In the genomic region with DNA sequence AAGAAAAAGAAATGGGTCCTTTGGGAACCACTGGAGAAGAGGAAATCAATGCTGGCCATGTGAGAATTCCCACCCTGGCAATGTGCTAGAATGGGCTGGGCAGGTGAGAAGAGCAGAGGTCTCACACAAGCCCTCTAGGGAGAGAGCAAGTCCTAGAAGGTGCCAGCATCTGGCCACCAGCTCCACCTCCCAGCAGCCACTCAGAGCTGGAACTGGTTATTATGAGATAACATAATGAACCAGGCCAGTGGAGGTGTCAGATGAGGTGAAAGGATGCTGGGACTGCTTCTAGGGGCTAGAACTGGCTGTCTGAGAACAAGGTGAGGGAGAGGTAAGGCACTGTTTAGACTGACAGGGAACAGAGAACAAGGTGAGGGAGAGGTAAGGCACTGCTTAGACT, we compare ENCODE assay signal across 20 cellular contexts. TPM values are rescaled to one million over a fixed set of nuclear protein-coding genes. Genes with fewer than 3 reads are reported as not detected.
"Had no signal": no experiment of that assay in that cellular context is flagged by ENCODE, and none has a peak within 500 bp of the region (broad histone marks: within the 10 kb centered on the region; RNA-seq: fewer than 3 reads in every experiment).

No MANE protein-coding gene starts in this region.

- H3K27me3 ChIP-seq: foreskin keratinocyte, hepatocyte, left lung, right lobe of liver, SJSA1, thyroid gland had no signal

- H3K9me3 Mint-ChIP-seq: activated naive CD8-positive, alpha-beta T cell treated with anti-CD3 and anti-CD28 coated beads, Interleukin-2, amount 50 U/mL, for 24 hours; activated T-cell treated with anti-CD3 and anti-CD28 coated beads, Interleukin-2, amount 50 U/mL, for 72 hours; immature natural killer cell; neural crest cell; WTC11 had no signal

- H3K4me1 ChIP-seq: foreskin keratinocyte, left lung, right lobe of liver, SJSA1, thyroid gland had no signal

- H3K9me3 ChIP-seq: left lung, right lobe of liver, SJSA1, thyroid gland had no signal

- H3K4me3 ChIP-seq: hepatocyte, left lung, right lobe of liver, SJSA1, skin epidermis, thyroid gland had no signal

- H3K27me3 Mint-ChIP-seq: activated naive CD8-positive, alpha-beta T cell treated with anti-CD3 and anti-CD28 coated beads, Interleukin-2, amount 50 U/mL, for 24 hours had no signal

- H3K4me1 Mint-ChIP-seq: immature natural killer cell, neural crest cell, WTC11 had no signal

- H3K27ac ChIP-seq: foreskin keratinocyte, hepatocyte, left lung, right lobe of liver, SJSA1, skin epidermis, thyroid gland had no signal

- DNase-seq: activated CD8-positive, alpha-beta memory T cell treated with anti-CD3 and anti-CD28 coated beads, Interleukin-2, amount 50 U/mL, for 48 hours; activated effector memory CD4-positive, alpha-beta T cell treated with anti-CD3 and anti-CD28 coated beads, Interleukin-2, amount 50 U/mL, for 16 hours; activated naive CD8-positive, alpha-beta T cell treated with anti-CD3 and anti-CD28 coated beads, Interleukin-2, amount 50 U/mL, for 24 hours; activated T-cell treated with anti-CD3 and anti-CD28 coated beads, Interleukin-2, amount 50 U/mL, for 72 hours; dermis blood vessel endothelial cell; effector CD8-positive, alpha-beta T cell; foreskin keratinocyte; immature natural killer cell; left lung; occipital lobe; right lobe of liver; stimulated activated naive CD4-positive, alpha-beta T cell treated with Interleukin-2 at 50 U/mL for 16 hours; substantia nigra; T1000; thyroid gland had no signal

- H3K4me3 Mint-ChIP-seq: activated naive CD8-positive, alpha-beta T cell treated with anti-CD3 and anti-CD28 coated beads, Interleukin-2, amount 50 U/mL, for 24 hours; activated T-cell treated with anti-CD3 and anti-CD28 coated beads, Interleukin-2, amount 50 U/mL, for 72 hours; immature natural killer cell; neural crest cell; WTC11 had no signal

- H3K27ac Mint-ChIP-seq: WTC11 had no signal

- ATAC-seq: activated naive CD8-positive, alpha-beta T cell treated with anti-CD3 and anti-CD28 coated beads, Interleukin-2, amount 50 U/mL, for 24 hours; activated T-cell treated with anti-CD3 and anti-CD28 coated beads, Interleukin-2, amount 50 U/mL, for 72 hours; foreskin keratinocyte; left lung; right lobe of liver; WTC11 had no signal

RNA-seq across cellular contexts. Expression of a gene that starts 29.3 kb away (rescaled TPM):
- total RNA-seq: SJSA1 had no signal
